20 cellular contexts compared by ENCODE assay signal in genomic region chr11:1140642-1141490, GRCh38. TPM values are rescaled to one million over a fixed set of nuclear protein-coding genes. Genes with fewer than 3 reads are reported as not detected.
A peak's percentile ranks its signal among the peaks of the same experiment; 100 is the strongest.
DNase-seq lines count a peak whose midpoint lies in the region; TF ChIP-seq lines count a peak whose summit lies in the region.
"Had no signal": no experiment of that assay in that cellular context is flagged by ENCODE, and none has a peak within 500 bp of the region (broad histone marks: within the 10 kb centered on the region; RNA-seq: fewer than 3 reads in every experiment).

No MANE protein-coding gene starts in this region.

- no peak overlapping the region for H3K27ac Mint-ChIP-seq in activated naive CD4-positive, alpha-beta T cell treated with anti-CD3 and anti-CD28 coated beads for 36 hours
- no peak overlapping the region for H3K27ac Mint-ChIP-seq in activated T-helper 2 cell treated with anti-CD3 and anti-CD28 coated beads, Interferon-gamma antibody, Interleukin-2, Interleukin-4, amounts not matched to agents 10 μg/mL and 5 μg/mL and 100 μg/mL, durations not matched to agents 14 hours and 24 hours and 36 hours
- no peak overlapping the region for H3K27ac Mint-ChIP-seq in nephron progenitor cell
- H3K27ac Mint-ChIP-seq in type B pancreatic cell, result no peak overlapping the region

- H3K4me3 Mint-ChIP-seq in activated naive CD4-positive, alpha-beta T cell treated with anti-CD3 and anti-CD28 coated beads for 36 hours, result no peak overlapping the region
- no peak overlapping the region for H3K4me3 Mint-ChIP-seq in activated T-helper 2 cell treated with anti-CD3 and anti-CD28 coated beads, Interferon-gamma antibody, Interleukin-2, Interleukin-4, amounts not matched to agents 10 μg/mL and 5 μg/mL and 100 μg/mL, durations not matched to agents 14 hours and 24 hours and 36 hours (ENCODE audit: low read depth)
- H3K4me3 Mint-ChIP-seq in nephron progenitor cell (no peak overlapping the region), type B pancreatic cell (no peak overlapping the region)

- intact Hi-C loops in activated naive CD4-positive, alpha-beta T cell treated with anti-CD3 and anti-CD28 coated beads for 36 hours (cut with micrococcal nuclease), result no loop called here
- intact Hi-C loops in activated T-helper 2 cell treated with anti-CD3 and anti-CD28 coated beads, Interferon-gamma antibody, Interleukin-2, Interleukin-4, amounts not matched to agents 10 μg/mL and 5 μg/mL and 100 μg/mL, durations not matched to agents 14 hours and 24 hours and 36 hours (cut with micrococcal nuclease), result no loop called here

- peaks cover 1% of the 10 kb centered on the region for H3K36me3 Mint-ChIP-seq in activated naive CD4-positive, alpha-beta T cell treated with anti-CD3 and anti-CD28 coated beads for 36 hours (ENCODE audit: low read depth)
- H3K36me3 Mint-ChIP-seq in activated T-helper 2 cell treated with anti-CD3 and anti-CD28 coated beads, Interferon-gamma antibody, Interleukin-2, Interleukin-4, amounts not matched to agents 10 μg/mL and 5 μg/mL and 100 μg/mL, durations not matched to agents 14 hours and 24 hours and 36 hours (ENCODE audit: low read depth), result no peaks in the 10 kb centered on the region
- H3K36me3 Mint-ChIP-seq in nephron progenitor cell (ENCODE audit: low read depth), result peaks cover 25% of the 10 kb centered on the region
- peaks cover 6% of the 10 kb centered on the region for H3K36me3 Mint-ChIP-seq in type B pancreatic cell

- H3K27me3 Mint-ChIP-seq in activated naive CD4-positive, alpha-beta T cell treated with anti-CD3 and anti-CD28 coated beads for 36 hours (ENCODE audit: low read depth), result peaks cover 16% of the 10 kb centered on the region
- H3K27me3 Mint-ChIP-seq in activated T-helper 2 cell treated with anti-CD3 and anti-CD28 coated beads, Interferon-gamma antibody, Interleukin-2, Interleukin-4, amounts not matched to agents 10 μg/mL and 5 μg/mL and 100 μg/mL, durations not matched to agents 14 hours and 24 hours and 36 hours (ENCODE audit: low read depth), result peaks cover 2% of the 10 kb centered on the region
- H3K27me3 Mint-ChIP-seq in nephron progenitor cell (ENCODE audit: low read depth, poor library complexity), result peaks cover 14% of the 10 kb centered on the region
- H3K27me3 Mint-ChIP-seq in type B pancreatic cell, result peaks cover 9% of the 10 kb centered on the region

- peak; percentile 2 for DNase-seq in activated naive CD4-positive, alpha-beta T cell treated with anti-CD3 and anti-CD28 coated beads for 36 hours
- no peak for DNase-seq in activated naive CD4-positive, alpha-beta T cell treated with Interleukin-2 at 50 U/mL for 16 hours
- DNase-seq in activated T-helper 2 cell treated with anti-CD3 and anti-CD28 coated beads, Interferon-gamma antibody, Interleukin-2, Interleukin-4, amounts not matched to agents 10 μg/mL and 5 μg/mL and 100 μg/mL, durations not matched to agents 14 hours and 24 hours and 36 hours (ENCODE audit: low spot score), result peak; percentile 7
- DNase-seq in nephron progenitor cell (peak; percentile 1), type B pancreatic cell (ENCODE audit: extremely low spot score, unreplicated experiment) (peak; percentile 63), hippocampal formation (lab: John Stamatoyannopoulos, UW) (no peak), NK-92 (lab: John Stamatoyannopoulos, UW; ENCODE audit: unreplicated experiment) (no peak), cerebellar nuclear complex (lab: John Stamatoyannopoulos, UW) (no peak)
- DNase-seq: AML-193; COR-L47; GF-D8; GOT3; NCI-H187; NCI-H345; NCI-H526 treated with DMSO at 0.1 percent for 48 hours; NK-92 treated with Interleukin-12 subunit alpha and Interleukin-12 subunit beta, amount 100 ng/mL, for 24 hours; RPMI8226 had no signal

- no peak for TF ChIP-seq CTCF in nephron progenitor cell (IDR thresholded peaks at IDR 0.05)
- TF ChIP-seq CTCF in type B pancreatic cell (conservative IDR thresholded peaks at IDR 0.05), result no peak

- CTCF ChIA-PET in activated naive CD4-positive, alpha-beta T cell treated with anti-CD3 and anti-CD28 coated beads for 36 hours (lab: Charles Lee), result no interaction called here

- peaks cover 28% of the 10 kb centered on the region for H3K9me3 Mint-ChIP-seq in activated naive CD4-positive, alpha-beta T cell treated with anti-CD3 and anti-CD28 coated beads for 36 hours
- peaks cover 42% of the 10 kb centered on the region for H3K9me3 Mint-ChIP-seq in activated T-helper 2 cell treated with anti-CD3 and anti-CD28 coated beads, Interferon-gamma antibody, Interleukin-2, Interleukin-4, amounts not matched to agents 10 μg/mL and 5 μg/mL and 100 μg/mL, durations not matched to agents 14 hours and 24 hours and 36 hours
- H3K9me3 Mint-ChIP-seq in nephron progenitor cell (peaks cover 58% of the 10 kb centered on the region), type B pancreatic cell (peaks cover 35% of the 10 kb centered on the region)

- H3K4me1 Mint-ChIP-seq in activated naive CD4-positive, alpha-beta T cell treated with anti-CD3 and anti-CD28 coated beads for 36 hours (ENCODE audit: low read depth), result no peaks in the 10 kb centered on the region
- peaks cover 7% of the 10 kb centered on the region for H3K4me1 Mint-ChIP-seq in activated T-helper 2 cell treated with anti-CD3 and anti-CD28 coated beads, Interferon-gamma antibody, Interleukin-2, Interleukin-4, amounts not matched to agents 10 μg/mL and 5 μg/mL and 100 μg/mL, durations not matched to agents 14 hours and 24 hours and 36 hours (ENCODE audit: low read depth)
- H3K4me1 Mint-ChIP-seq in nephron progenitor cell, result peaks cover 28% of the 10 kb centered on the region
- peaks cover 12% of the 10 kb centered on the region for H3K4me1 Mint-ChIP-seq in type B pancreatic cell (ENCODE audit: unreplicated experiment)

RNA-seq across cellular contexts. Expression of gene MUC5AC, which starts 16.9 kb away (rescaled TPM):
- total RNA-seq in activated naive CD4-positive, alpha-beta T cell treated with anti-CD3 and anti-CD28 coated beads for 36 hours, result not detected
- not detected in 2 replicates for total RNA-seq in activated T-helper 2 cell treated with anti-CD3 and anti-CD28 coated beads, Interferon-gamma antibody, Interleukin-2, Interleukin-4, amounts not matched to agents 10 μg/mL and 5 μg/mL and 100 μg/mL, durations not matched to agents 14 hours and 24 hours and 36 hours
- total RNA-seq in type B pancreatic cell (ENCODE audit: low replicate concordance), result 0.10 and 1.4 TPM in 2 replicates
- total RNA-seq: Daoy, K562, OCI-LY7 had no signal

Comparison
In these comparisons a context has a peak if more than half of its experiments do, and no peak if none do; other contexts are left out.
1. DNase-seq: peak in activated naive CD4-positive, alpha-beta T cell treated with anti-CD3 and anti-CD28 coated beads for 36 hours (single experiment), activated T-helper 2 cell treated with anti-CD3 and anti-CD28 coated beads, Interferon-gamma antibody, Interleukin-2, Interleukin-4, amounts not matched to agents 10 μg/mL and 5 μg/mL and 100 μg/mL, durations not matched to agents 14 hours and 24 hours and 36 hours (single experiment), nephron progenitor cell (single experiment) and type B pancreatic cell (single experiment); none in activated naive CD4-positive, alpha-beta T cell treated with Interleukin-2 at 50 U/mL for 16 hours (single experiment), hippocampal formation (0 of 2), NK-92 (single experiment) and cerebellar nuclear complex (0 of 2).